ENCODE assay signal across 1 cellular context in genomic region chr10:79385392-79385795, GRCh38.
TF ChIP-seq lines count a peak whose summit lies in the region.

No MANE protein-coding gene starts in this region.

TF ChIP-seq in H1, 55 proteins besides CTCF, POLR2A, EP300 and RAD21:
- TF ChIP-seq USF2 (IDR thresholded peaks at IDR 0.05; ENCODE audit: low read length), result no peak
- no peak for TF ChIP-seq YY1 (IDR thresholded peaks at IDR 0.05; ENCODE audit: low read depth, low read length)
- TF ChIP-seq SRF (IDR thresholded peaks at IDR 0.05; ENCODE audit: low read depth, low read length), result no peak
- TF ChIP-seq MAFK (IDR thresholded peaks at IDR 0.05; ENCODE audit: low read depth, low read length), result no peak
- no peak for TF ChIP-seq TCF12 (IDR thresholded peaks at IDR 0.05; ENCODE audit: low read depth, low read length)
- no peak for TF ChIP-seq BRCA1 (IDR thresholded peaks at IDR 0.05; ENCODE audit: low read depth, low read length)
- TF ChIP-seq GABPA (IDR thresholded peaks at IDR 0.05; ENCODE audit: borderline replicate concordance, insufficient read depth, low read length), result no peak
